ENCODE assay signal across 1 cellular context in genomic region chr11:2338760-2339159, GRCh38. TPM values are rescaled to one million over a fixed set of nuclear protein-coding genes. Genes with fewer than 3 reads are reported as not detected.
"Had no signal": no experiment of that assay in that cellular context is flagged by ENCODE, and none has a peak within 500 bp of the region (broad histone marks: within the 10 kb centered on the region; RNA-seq: fewer than 3 reads in every experiment).

No MANE protein-coding gene starts in this region.

RNA-seq across cellular contexts. Expression of gene TSPAN32, which starts 36.9 kb away (rescaled TPM):
- total RNA-seq: PC-3 had no signal

RNA-seq across cellular contexts. Expression of gene C11orf21, which starts 37.0 kb away (rescaled TPM):
- total RNA-seq: PC-3 had no signal
